Comparison of ENCODE assay signal across 29 cellular contexts in genomic region chr20:24627926-24628325, GRCh38.
"Had no signal": no experiment of that assay in that cellular context is flagged by ENCODE, and none has a peak within 500 bp of the region (broad histone marks: within the 10 kb centered on the region; RNA-seq: fewer than 3 reads in every experiment).

No MANE protein-coding gene starts in this region.

- H3K9me3 ChIP-seq: ascending aorta, breast epithelium, esophagus squamous epithelium, gastroesophageal sphincter had no signal

- H3K4me3 Mint-ChIP-seq: activated CD4-positive, alpha-beta memory T cell treated with anti-CD3 and anti-CD28 coated beads, Interleukin-2, amount 10 ng/mL, durations not matched to agents 7 days and 5 days; activated CD4-positive, alpha-beta T cell treated with anti-CD3 and anti-CD28 coated beads, Interleukin-2, amount 10 ng/mL, durations not matched to agents 7 days and 5 days; activated naive CD4-positive, alpha-beta T cell treated with anti-CD3 and anti-CD28 coated beads, Interleukin-2, amount 10 ng/mL, durations not matched to agents 7 days and 5 days; activated naive CD8-positive, alpha-beta T cell treated with anti-CD3 and anti-CD28 coated beads, Interleukin-2, amount 10 ng/mL, durations not matched to agents 7 days and 5 days; activated T-cell treated with anti-CD3 and anti-CD28 coated beads, Interleukin-2, amount 50 U/mL, for 24 hours; activated T-cell treated with anti-CD3 and anti-CD28 coated beads, Interleukin-2, amount 50 U/mL, for 72 hours; brain; T-helper 17 cell; T-helper 2 cell treated with Interferon-gamma antibody and Interleukin-4, amounts not matched to agents 5 μg/mL and 100 μg/mL, for 36 hours had no signal

- H3K36me3 ChIP-seq: ascending aorta, breast epithelium, cardiac muscle cell, esophagus squamous epithelium, gastroesophageal sphincter had no signal

- H3K9me3 Mint-ChIP-seq: activated CD4-positive, alpha-beta memory T cell treated with anti-CD3 and anti-CD28 coated beads, Interleukin-2, amount 10 ng/mL, durations not matched to agents 7 days and 5 days; activated CD4-positive, alpha-beta T cell treated with anti-CD3 and anti-CD28 coated beads, Interleukin-2, amount 10 ng/mL, durations not matched to agents 7 days and 5 days; activated naive CD4-positive, alpha-beta T cell treated with anti-CD3 and anti-CD28 coated beads, Interleukin-2, amount 10 ng/mL, durations not matched to agents 7 days and 5 days; activated naive CD4-positive, alpha-beta T cell treated with anti-CD3 and anti-CD28 coated beads, Interleukin-2, amount 50 U/mL, for 72 hours; activated T-cell treated with anti-CD3 and anti-CD28 coated beads, Interleukin-2, amount 50 U/mL, for 24 hours; activated T-cell treated with anti-CD3 and anti-CD28 coated beads, Interleukin-2, amount 50 U/mL, for 72 hours; T-helper 2 cell treated with Interferon-gamma antibody and Interleukin-4, amounts not matched to agents 5 μg/mL and 100 μg/mL, for 36 hours had no signal

- H3K27ac ChIP-seq: ascending aorta, breast epithelium, cardiac muscle cell, epithelial cell of prostate, esophagus squamous epithelium, gastroesophageal sphincter had no signal

- H3K36me3 Mint-ChIP-seq: activated naive CD4-positive, alpha-beta T cell treated with anti-CD3 and anti-CD28 coated beads, Interleukin-2, amount 10 ng/mL, durations not matched to agents 7 days and 5 days; activated naive CD4-positive, alpha-beta T cell treated with anti-CD3 and anti-CD28 coated beads, Interleukin-2, amount 50 U/mL, for 72 hours; activated naive CD8-positive, alpha-beta T cell treated with anti-CD3 and anti-CD28 coated beads, Interleukin-2, amount 10 ng/mL, durations not matched to agents 7 days and 5 days; brain had no signal

- H3K4me1 Mint-ChIP-seq: activated CD4-positive, alpha-beta memory T cell treated with anti-CD3 and anti-CD28 coated beads, Interleukin-2, amount 10 ng/mL, durations not matched to agents 7 days and 5 days had no signal

- H3K27me3 Mint-ChIP-seq: activated CD4-positive, alpha-beta memory T cell treated with anti-CD3 and anti-CD28 coated beads, Interleukin-2, amount 10 ng/mL, durations not matched to agents 7 days and 5 days; activated CD4-positive, alpha-beta T cell treated with anti-CD3 and anti-CD28 coated beads, Interleukin-2, amount 10 ng/mL, durations not matched to agents 7 days and 5 days; activated naive CD4-positive, alpha-beta T cell treated with anti-CD3 and anti-CD28 coated beads, Interleukin-2, amount 10 ng/mL, durations not matched to agents 7 days and 5 days; activated naive CD8-positive, alpha-beta T cell treated with anti-CD3 and anti-CD28 coated beads, Interleukin-2, amount 10 ng/mL, durations not matched to agents 7 days and 5 days; activated T-cell treated with anti-CD3 and anti-CD28 coated beads, Interleukin-2, amount 50 U/mL, for 24 hours had no signal

- DNase-seq: activated CD4-positive, alpha-beta memory T cell treated with anti-CD3 and anti-CD28 coated beads, Interleukin-2, amount 10 ng/mL, durations not matched to agents 7 days and 5 days; activated CD4-positive, alpha-beta T cell treated with anti-CD3 and anti-CD28 coated beads for 1 hour; activated CD4-positive, alpha-beta T cell treated with anti-CD3 and anti-CD28 coated beads for 4 hours; activated CD4-positive, alpha-beta T cell treated with anti-CD3 and anti-CD28 coated beads, Interleukin-2, amount 10 ng/mL, durations not matched to agents 7 days and 5 days; activated CD4-positive, alpha-beta T cell treated with anti-CD3 and anti-CD28 coated beads, Interleukin-2, amount 50 U/mL, for 4 hours; activated CD8-positive, alpha-beta memory T cell treated with anti-CD3 and anti-CD28 coated beads, Interleukin-2, amount 50 U/mL, for 4 hours; activated gamma-delta T cell; activated naive CD4-positive, alpha-beta T cell; activated naive CD4-positive, alpha-beta T cell treated with anti-CD3 and anti-CD28 coated beads, Interleukin-2, amount 10 ng/mL, durations not matched to agents 7 days and 5 days; activated naive CD8-positive, alpha-beta T cell treated with anti-CD3 and anti-CD28 coated beads, Interleukin-2, amount 10 ng/mL, durations not matched to agents 7 days and 5 days; activated T-cell treated with anti-CD3 and anti-CD28 coated beads, Interleukin-2, amount 50 U/mL, for 24 hours; activated T-cell treated with anti-CD3 and anti-CD28 coated beads, Interleukin-2, amount 50 U/mL, for 72 hours; central memory CD4-positive, alpha-beta T cell; cortex of kidney; dermis blood vessel endothelial cell; effector CD4-positive, alpha-beta T cell; esophagus squamous epithelium; foreskin melanocyte; T-helper 1 cell; T-helper 17 cell; T1000 had no signal

- H3K4me1 ChIP-seq: ascending aorta, breast epithelium, esophagus squamous epithelium, gastroesophageal sphincter had no signal

- H3K27me3 ChIP-seq: ascending aorta, breast epithelium, cardiac muscle cell, esophagus squamous epithelium, gastroesophageal sphincter had no signal

- H3K27ac Mint-ChIP-seq: activated CD4-positive, alpha-beta memory T cell treated with anti-CD3 and anti-CD28 coated beads, Interleukin-2, amount 10 ng/mL, durations not matched to agents 7 days and 5 days; activated CD4-positive, alpha-beta T cell treated with anti-CD3 and anti-CD28 coated beads, Interleukin-2, amount 10 ng/mL, durations not matched to agents 7 days and 5 days; activated naive CD4-positive, alpha-beta T cell treated with anti-CD3 and anti-CD28 coated beads, Interleukin-2, amount 10 ng/mL, durations not matched to agents 7 days and 5 days; activated naive CD4-positive, alpha-beta T cell treated with anti-CD3 and anti-CD28 coated beads, Interleukin-2, amount 50 U/mL, for 72 hours; activated naive CD8-positive, alpha-beta T cell treated with anti-CD3 and anti-CD28 coated beads, Interleukin-2, amount 10 ng/mL, durations not matched to agents 7 days and 5 days; activated T-cell treated with anti-CD3 and anti-CD28 coated beads, Interleukin-2, amount 50 U/mL, for 24 hours; activated T-cell treated with anti-CD3 and anti-CD28 coated beads, Interleukin-2, amount 50 U/mL, for 72 hours; brain; T-helper 17 cell; T-helper 2 cell treated with Interferon-gamma antibody and Interleukin-4, amounts not matched to agents 5 μg/mL and 100 μg/mL, for 36 hours had no signal

- H3K4me3 ChIP-seq: ascending aorta, breast epithelium, cardiac muscle cell, esophagus squamous epithelium, gastroesophageal sphincter had no signal
